Comparison of ENCODE assay signal across 9 cellular contexts in genomic region chr15:78035319-78035718, GRCh38. TPM values are rescaled to one million over a fixed set of nuclear protein-coding genes. Genes with fewer than 3 reads are reported as not detected.
DNase-seq lines count a peak whose midpoint lies in the region; ATAC-seq lines count a peak whose summit lies in the region.
"Had no signal": no experiment of that assay in that cellular context is flagged by ENCODE, and none has a peak within 500 bp of the region (broad histone marks: within the 10 kb centered on the region; RNA-seq: fewer than 3 reads in every experiment).

No MANE protein-coding gene starts in this region.

- peak overlapping the region; percentile 40 for H3K4me3 Mint-ChIP-seq in activated CD4-positive, alpha-beta T cell treated with anti-CD3 and anti-CD28 coated beads, Interleukin-2, amount 10 ng/mL, durations not matched to agents 7 days and 5 days

- peak overlapping the region; percentile 79 for H3K27ac Mint-ChIP-seq in activated CD4-positive, alpha-beta T cell treated with anti-CD3 and anti-CD28 coated beads, Interleukin-2, amount 10 ng/mL, durations not matched to agents 7 days and 5 days

- CTCF ChIA-PET in activated CD4-positive, alpha-beta T cell treated with anti-CD3 and anti-CD28 coated beads, Interleukin-2, amount 10 ng/mL, durations not matched to agents 7 days and 5 days (lab: Charles Lee), result interaction anchor here (0.8 to 2.4 kb wide), 18 partner anchors 12 to 161 kb away, joined by 3 to 14 read pairs (median 4); no protein-coding TSS in a partner anchor

- ATAC-seq in Right ventricle myocardium superior (ENCODE audit: poor library complexity) (peak; percentile 35), HG03039 (IDR thresholded peaks at IDR 0.05; ENCODE audit: unreplicated experiment) (no peak)

- H3K4me1 Mint-ChIP-seq in activated CD4-positive, alpha-beta T cell treated with anti-CD3 and anti-CD28 coated beads, Interleukin-2, amount 10 ng/mL, durations not matched to agents 7 days and 5 days, result peaks cover 91% of the 10 kb centered on the region

- no peaks in the 10 kb centered on the region for H3K9me3 Mint-ChIP-seq in activated CD4-positive, alpha-beta T cell treated with anti-CD3 and anti-CD28 coated beads, Interleukin-2, amount 10 ng/mL, durations not matched to agents 7 days and 5 days

- no peak for DNase-seq in Jurkat, Clone E6-1 (ENCODE audit: low read depth, low spot score)
- no peak for DNase-seq in activated CD4-positive, alpha-beta T cell treated with anti-CD3 and anti-CD28 coated beads, Interleukin-2, amount 10 ng/mL, durations not matched to agents 7 days and 5 days
- DNase-seq in Right ventricle myocardium superior, result no peak
- DNase-seq in activated gamma-delta T cell (lab: John Stamatoyannopoulos, UW), result no peak
- DNase-seq in NCI-H1417 (lab: John Stamatoyannopoulos, UW), result no peak
- no peak for DNase-seq in NCI-H2107 treated with DMSO at 0.1 percent for 48 hours (lab: John Stamatoyannopoulos, UW; ENCODE audit: unreplicated experiment)

- intact Hi-C loops in Right ventricle myocardium superior (cut with DNase I), result no loop called here

- POLR2A ChIA-PET in activated CD4-positive, alpha-beta T cell treated with anti-CD3 and anti-CD28 coated beads, Interleukin-2, amount 10 ng/mL, durations not matched to agents 7 days and 5 days (lab: Charles Lee), result no interaction called here

- peak overlapping the region in 18 of 21 experiments; percentile 24 to 91 (median 63) for H3K27ac ChIP-seq in skin epidermis

- H3K27me3 Mint-ChIP-seq in activated CD4-positive, alpha-beta T cell treated with anti-CD3 and anti-CD28 coated beads, Interleukin-2, amount 10 ng/mL, durations not matched to agents 7 days and 5 days, result no peaks in the 10 kb centered on the region

- peak overlapping the region; percentile 9 for H3K4me3 ChIP-seq in Jurkat, Clone E6-1 (ENCODE audit: low read length)
- no peak overlapping the region for H3K4me3 ChIP-seq in skin epidermis

- peaks cover 58% of the 10 kb centered on the region for H3K36me3 Mint-ChIP-seq in activated CD4-positive, alpha-beta T cell treated with anti-CD3 and anti-CD28 coated beads, Interleukin-2, amount 10 ng/mL, durations not matched to agents 7 days and 5 days (ENCODE audit: low read depth)

RNA-seq across cellular contexts. Expression of gene TBC1D2B, which starts 42.2 kb away (rescaled TPM):
- 27.6 TPM for polyA plus RNA-seq in Jurkat, Clone E6-1 (2012; ENCODE audit: insufficient read depth, insufficient read length)
- total RNA-seq in activated CD4-positive, alpha-beta T cell treated with anti-CD3 and anti-CD28 coated beads, Interleukin-2, amount 10 ng/mL, durations not matched to agents 7 days and 5 days, result 10 to 100 TPM; 77.2 to 83.7 TPM
- total RNA-seq in Right ventricle myocardium superior, result 9.8 TPM

RNA-seq across cellular contexts. Expression of gene SH2D7, which starts 57.0 kb away (rescaled TPM):
- polyA plus RNA-seq in Jurkat, Clone E6-1 (2012; ENCODE audit: insufficient read depth, insufficient read length), result not detected
- total RNA-seq in activated CD4-positive, alpha-beta T cell treated with anti-CD3 and anti-CD28 coated beads, Interleukin-2, amount 10 ng/mL, durations not matched to agents 7 days and 5 days, result not detected
- total RNA-seq in Right ventricle myocardium superior, result not detected
- total RNA-seq: LHCN-M2 had no signal
